29 cellular contexts compared by ENCODE assay signal in the genomic region with DNA sequence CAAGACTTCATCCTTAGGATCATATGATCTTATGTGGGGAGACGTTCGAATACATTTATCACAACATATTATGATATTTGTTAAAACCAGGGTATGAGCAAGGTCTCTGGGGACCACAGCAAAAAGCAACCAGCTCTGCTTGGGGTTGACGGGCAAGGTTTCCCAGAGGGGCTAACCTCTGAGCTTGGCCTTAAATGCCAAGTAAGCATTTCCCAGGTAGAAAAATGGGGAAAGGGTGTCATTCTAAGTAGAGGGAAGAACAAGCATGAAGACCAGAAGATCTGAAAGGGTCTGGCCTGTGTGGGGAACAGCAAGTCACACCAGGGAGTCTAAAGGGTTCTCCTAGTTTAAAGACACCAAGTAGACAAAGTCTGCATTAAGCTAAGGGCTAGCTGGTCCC. TPM values are rescaled to one million over a fixed set of nuclear protein-coding genes. Genes with fewer than 3 reads are reported as not detected.
"Had no signal": no experiment of that assay in that cellular context is flagged by ENCODE, and none has a peak within 500 bp of the region (broad histone marks: within the 10 kb centered on the region; RNA-seq: fewer than 3 reads in every experiment).

No MANE protein-coding gene starts in this region.

- H3K27me3 Mint-ChIP-seq: activated naive CD4-positive, alpha-beta T cell treated with anti-CD3 and anti-CD28 coated beads, Interleukin-2, amount 50 U/mL, for 24 hours; activated naive CD8-positive, alpha-beta T cell treated with anti-CD3 and anti-CD28 coated beads, Interleukin-2, amount 50 U/mL, for 24 hours; activated T-helper 17 cell treated with anti-CD3 and anti-CD28 coated beads, Interleukin-2, amount 50 U/mL, for 72 hours had no signal

- FAIRE-seq: pancreas had no signal

- ATAC-seq: activated CD8-positive, alpha-beta T cell treated with anti-CD3 and anti-CD28 coated beads for 36 hours; activated naive CD8-positive, alpha-beta T cell treated with anti-CD3 and anti-CD28 coated beads, Interleukin-2, amount 50 U/mL, for 24 hours; activated T-cell treated with anti-CD3 and anti-CD28 coated beads, Interleukin-2, amount 50 U/mL, for 4 hours; activated T-helper 17 cell treated with anti-CD3 and anti-CD28 coated beads, Interleukin-2, amount 50 U/mL, for 72 hours; esophagus mucosa; left ventricle myocardium superior; pancreas; stimulated activated naive B cell treated with anti-CD40 and anti-IgM and Interleukin-4, amounts not matched to agents 10 μg/mL and 1 μg/mL and 100 μg/mL, for 72 hours; T-helper 17 cell; WTC11 had no signal

- H3K4me3 Mint-ChIP-seq: activated CD4-positive, alpha-beta T cell treated with anti-CD3 and anti-CD28 coated beads, Interleukin-2, amount 10 ng/mL, durations not matched to agents 7 days and 5 days; activated CD8-positive, alpha-beta T cell treated with anti-CD3 and anti-CD28 coated beads for 36 hours; activated naive CD4-positive, alpha-beta T cell treated with anti-CD3 and anti-CD28 coated beads, Interleukin-2, amount 50 U/mL, for 24 hours; activated naive CD8-positive, alpha-beta T cell treated with anti-CD3 and anti-CD28 coated beads, Interleukin-2, amount 50 U/mL, for 24 hours; activated T-cell treated with anti-CD3 and anti-CD28 coated beads, Interleukin-2, amount 50 U/mL, for 4 hours; activated T-helper 17 cell treated with anti-CD3 and anti-CD28 coated beads, Interleukin-2, amount 50 U/mL, for 72 hours; nephron; stimulated activated naive B cell treated with anti-CD40 and anti-IgM and Interleukin-4, amounts not matched to agents 10 μg/mL and 1 μg/mL and 100 μg/mL, for 72 hours; T-helper 17 cell; WTC11 had no signal

- H3K36me3 ChIP-seq: breast epithelium, neutrophil, pancreas, prostate gland, stomach, suprapubic skin, tibial artery had no signal

- H3K27ac ChIP-seq: breast epithelium, neutrophil, pancreas, prostate gland, stomach, suprapubic skin, tibial artery had no signal

- H3K4me3 ChIP-seq: breast epithelium, pancreas, prostate gland, stomach, suprapubic skin, tibial artery had no signal

- H3K9me3 Mint-ChIP-seq: activated CD4-positive, alpha-beta T cell treated with anti-CD3 and anti-CD28 coated beads, Interleukin-2, amount 10 ng/mL, durations not matched to agents 7 days and 5 days; activated CD8-positive, alpha-beta T cell treated with anti-CD3 and anti-CD28 coated beads for 36 hours; activated naive CD4-positive, alpha-beta T cell treated with anti-CD3 and anti-CD28 coated beads, Interleukin-2, amount 50 U/mL, for 24 hours; activated naive CD8-positive, alpha-beta T cell treated with anti-CD3 and anti-CD28 coated beads, Interleukin-2, amount 50 U/mL, for 24 hours; activated T-cell treated with anti-CD3 and anti-CD28 coated beads, Interleukin-2, amount 50 U/mL, for 4 hours; activated T-helper 17 cell treated with anti-CD3 and anti-CD28 coated beads, Interleukin-2, amount 50 U/mL, for 72 hours; nephron; WTC11 had no signal

- H3K27ac Mint-ChIP-seq: activated CD4-positive, alpha-beta T cell treated with anti-CD3 and anti-CD28 coated beads, Interleukin-2, amount 10 ng/mL, durations not matched to agents 7 days and 5 days; activated CD8-positive, alpha-beta T cell treated with anti-CD3 and anti-CD28 coated beads for 36 hours; activated naive CD4-positive, alpha-beta T cell treated with anti-CD3 and anti-CD28 coated beads, Interleukin-2, amount 50 U/mL, for 24 hours; activated naive CD8-positive, alpha-beta T cell treated with anti-CD3 and anti-CD28 coated beads, Interleukin-2, amount 50 U/mL, for 24 hours; activated T-helper 17 cell treated with anti-CD3 and anti-CD28 coated beads, Interleukin-2, amount 50 U/mL, for 72 hours; nephron; stimulated activated naive B cell treated with anti-CD40 and anti-IgM and Interleukin-4, amounts not matched to agents 10 μg/mL and 1 μg/mL and 100 μg/mL, for 72 hours; T-helper 17 cell; WTC11 had no signal

- H3K9me3 ChIP-seq: breast epithelium, neutrophil, pancreas, prostate gland, stomach, suprapubic skin, tibial artery had no signal

- DNase-seq: activated CD4-positive, alpha-beta T cell treated with anti-CD3 and anti-CD28 coated beads for 1 hour; activated CD4-positive, alpha-beta T cell treated with anti-CD3 and anti-CD28 coated beads, Interleukin-2, amount 10 ng/mL, durations not matched to agents 7 days and 5 days; activated CD8-positive, alpha-beta T cell treated with anti-CD3 and anti-CD28 coated beads for 36 hours; activated naive CD8-positive, alpha-beta T cell treated with anti-CD3 and anti-CD28 coated beads, Interleukin-2, amount 50 U/mL, for 24 hours; activated T-cell treated with anti-CD3 and anti-CD28 coated beads, Interleukin-2, amount 50 U/mL, for 4 hours; amygdala; central memory CD4-positive, alpha-beta T cell; foreskin melanocyte; islet precursor cell; left ventricle myocardium superior; pancreas; retina; stimulated activated CD4-positive, alpha-beta T cell treated with anti-CD3 and anti-CD28 coated beads, Interleukin-15, amount 100 ng/mL, for 24 hours; stimulated activated CD4-positive, alpha-beta T cell treated with anti-CD3 and anti-CD28 coated beads, Interleukin-2, amount 100 ng/mL, for 24 hours; stimulated activated naive B cell treated with anti-CD40 and anti-IgM and Interleukin-4, amounts not matched to agents 10 μg/mL and 1 μg/mL and 100 μg/mL, for 72 hours; stomach; T-helper 17 cell; T1000; tibial artery had no signal

- H3K27me3 ChIP-seq: breast epithelium, pancreas, stomach, tibial artery had no signal

- H3K36me3 Mint-ChIP-seq: activated naive CD4-positive, alpha-beta T cell treated with anti-CD3 and anti-CD28 coated beads, Interleukin-2, amount 50 U/mL, for 24 hours; stimulated activated naive B cell treated with anti-CD40 and anti-IgM and Interleukin-4, amounts not matched to agents 10 μg/mL and 1 μg/mL and 100 μg/mL, for 72 hours had no signal

- H3K4me1 Mint-ChIP-seq: activated CD4-positive, alpha-beta T cell treated with anti-CD3 and anti-CD28 coated beads, Interleukin-2, amount 10 ng/mL, durations not matched to agents 7 days and 5 days; activated naive CD4-positive, alpha-beta T cell treated with anti-CD3 and anti-CD28 coated beads, Interleukin-2, amount 50 U/mL, for 24 hours; activated naive CD8-positive, alpha-beta T cell treated with anti-CD3 and anti-CD28 coated beads, Interleukin-2, amount 50 U/mL, for 24 hours; activated T-helper 17 cell treated with anti-CD3 and anti-CD28 coated beads, Interleukin-2, amount 50 U/mL, for 72 hours; stimulated activated naive B cell treated with anti-CD40 and anti-IgM and Interleukin-4, amounts not matched to agents 10 μg/mL and 1 μg/mL and 100 μg/mL, for 72 hours; T-helper 17 cell had no signal

- H3K4me1 ChIP-seq: pancreas, prostate gland had no signal

RNA-seq across cellular contexts. Expression of gene CLMP, which starts 24.1 kb away (rescaled TPM):
- total RNA-seq: lung microvascular endothelial cell had no signal
